1 cellular context compared by ENCODE assay signal in genomic region chr12:55997535-55997859, GRCh38.
TF ChIP-seq lines count a peak whose summit lies in the region.

No MANE protein-coding gene starts in this region.

TF ChIP-seq in A549, 52 proteins besides CTCF, POLR2A, EP300 and RAD21 (continued from another document):
- TF ChIP-seq FOXS1 (CRISPR knock-in tag; IDR thresholded peaks at IDR 0.05), result no peak
